In genomic region chrX:106891762-106892161, GRCh38 we compare ENCODE assay signal across 29 cellular contexts. TPM values are rescaled to one million over a fixed set of nuclear protein-coding genes. Genes with fewer than 3 reads are reported as not detected.
"Had no signal": no experiment of that assay in that cellular context is flagged by ENCODE, and none has a peak within 500 bp of the region (broad histone marks: within the 10 kb centered on the region; RNA-seq: fewer than 3 reads in every experiment).

No MANE protein-coding gene starts in this region.

- H3K27me3 Mint-ChIP-seq: activated naive CD8-positive, alpha-beta T cell treated with anti-CD3 and anti-CD28 coated beads, Interleukin-2, amount 10 ng/mL, durations not matched to agents 7 days and 5 days had no signal

- H3K4me1 Mint-ChIP-seq: activated naive CD8-positive, alpha-beta T cell treated with anti-CD3 and anti-CD28 coated beads, Interleukin-2, amount 10 ng/mL, durations not matched to agents 7 days and 5 days; IgD-negative memory B cell had no signal

- H3K27ac Mint-ChIP-seq: activated CD8-positive, alpha-beta T cell treated with anti-CD3 and anti-CD28 coated beads for 36 hours; activated naive CD8-positive, alpha-beta T cell treated with anti-CD3 and anti-CD28 coated beads, Interleukin-2, amount 10 ng/mL, durations not matched to agents 7 days and 5 days; activated T-cell treated with anti-CD3 and anti-CD28 coated beads, Interleukin-2, amount 50 U/mL, for 72 hours; activated T-helper 2 cell treated with anti-CD3 and anti-CD28 coated beads, Interferon-gamma antibody, Interleukin-2, Interleukin-4, amounts not matched to agents 10 μg/mL and 5 μg/mL and 100 μg/mL, durations not matched to agents 14 hours and 24 hours and 36 hours; IgD-negative memory B cell had no signal

- H3K9me3 ChIP-seq: adrenal gland, Peyer's patch, SJCRH30, SK-N-SH had no signal

- H3K4me3 ChIP-seq: adrenal gland, cardiac muscle cell, Peyer's patch, SJCRH30 had no signal

- H3K9me2 ChIP-seq: SK-N-SH had no signal

- H3K36me3 Mint-ChIP-seq: activated naive CD8-positive, alpha-beta T cell treated with anti-CD3 and anti-CD28 coated beads, Interleukin-2, amount 10 ng/mL, durations not matched to agents 7 days and 5 days; IgD-negative memory B cell had no signal

- DNase-seq: activated CD4-positive, alpha-beta T cell treated with anti-CD3 and anti-CD28 coated beads for 4 hours; activated CD8-positive, alpha-beta memory T cell treated with anti-CD3 and anti-CD28 coated beads, Interleukin-2, amount 50 U/mL, for 4 hours; activated CD8-positive, alpha-beta T cell treated with anti-CD3 and anti-CD28 coated beads for 36 hours; activated naive CD4-positive, alpha-beta T cell treated with anti-CD3 and anti-CD28 coated beads, Interleukin-2, amount 50 U/mL, for 16 hours; activated naive CD8-positive, alpha-beta T cell treated with anti-CD3 and anti-CD28 coated beads, Interleukin-2, amount 10 ng/mL, durations not matched to agents 7 days and 5 days; activated T-cell treated with anti-CD3 and anti-CD28 coated beads, Interleukin-2, amount 50 U/mL, for 72 hours; KG1; NCI-H1092; NCI-H1417; NCI-H1930; NCI-H226; NCI-H510A; NCI-H526 treated with DMSO at 0.1 percent for 48 hours; NCI-H82; Right ventricle myocardium superior; SJCRH30; SK-N-SH; T-helper 1 cell; WERI-Rb-1 had no signal

- H3K9me3 Mint-ChIP-seq: activated CD8-positive, alpha-beta T cell treated with anti-CD3 and anti-CD28 coated beads for 36 hours; activated naive CD8-positive, alpha-beta T cell treated with anti-CD3 and anti-CD28 coated beads, Interleukin-2, amount 10 ng/mL, durations not matched to agents 7 days and 5 days; activated T-cell treated with anti-CD3 and anti-CD28 coated beads, Interleukin-2, amount 50 U/mL, for 72 hours; activated T-helper 2 cell treated with anti-CD3 and anti-CD28 coated beads, Interferon-gamma antibody, Interleukin-2, Interleukin-4, amounts not matched to agents 10 μg/mL and 5 μg/mL and 100 μg/mL, durations not matched to agents 14 hours and 24 hours and 36 hours had no signal

- ATAC-seq: activated CD8-positive, alpha-beta T cell treated with anti-CD3 and anti-CD28 coated beads for 36 hours; activated T-cell treated with anti-CD3 and anti-CD28 coated beads, Interleukin-2, amount 50 U/mL, for 72 hours had no signal

- H3K4me3 Mint-ChIP-seq: activated CD8-positive, alpha-beta T cell treated with anti-CD3 and anti-CD28 coated beads for 36 hours; activated naive CD8-positive, alpha-beta T cell treated with anti-CD3 and anti-CD28 coated beads, Interleukin-2, amount 10 ng/mL, durations not matched to agents 7 days and 5 days; activated T-cell treated with anti-CD3 and anti-CD28 coated beads, Interleukin-2, amount 50 U/mL, for 72 hours; IgD-negative memory B cell had no signal

- H3K27me3 ChIP-seq: cardiac muscle cell, Peyer's patch, SJCRH30 had no signal

- H3K4me2 ChIP-seq: SK-N-SH had no signal

- H3K9ac ChIP-seq: SK-N-SH had no signal

- H3K36me3 ChIP-seq: adrenal gland, cardiac muscle cell, Peyer's patch, SJCRH30, WERI-Rb-1 had no signal

- H3K27ac ChIP-seq: adrenal gland, cardiac muscle cell, Peyer's patch, RWPE1, SJCRH30, WERI-Rb-1 had no signal

RNA-seq across cellular contexts. Expression of gene RIPPLY1, which starts 11.4 kb away (rescaled TPM):
- total RNA-seq: activated CD8-positive, alpha-beta T cell treated with anti-CD3 and anti-CD28 coated beads for 36 hours; activated naive CD8-positive, alpha-beta T cell treated with anti-CD3 and anti-CD28 coated beads, Interleukin-2, amount 10 ng/mL, durations not matched to agents 7 days and 5 days; activated T-cell treated with anti-CD3 and anti-CD28 coated beads, Interleukin-2, amount 50 U/mL, for 72 hours; activated T-helper 2 cell treated with anti-CD3 and anti-CD28 coated beads, Interferon-gamma antibody, Interleukin-2, Interleukin-4, amounts not matched to agents 10 μg/mL and 5 μg/mL and 100 μg/mL, durations not matched to agents 14 hours and 24 hours and 36 hours; cardiac muscle cell; LHCN-M2; MCF 10A; OCI-LY7; Peyer's patch; Right ventricle myocardium superior; T-helper 2 cell treated with Interferon-gamma antibody and Interleukin-4, amounts not matched to agents 100 ng/mL and 5 ng/mL, for 36 hours had no signal
- polyA plus RNA-seq: IgD-negative memory B cell had no signal

RNA-seq across cellular contexts. Expression of gene CLDN2, which starts 28.4 kb away (rescaled TPM):
- total RNA-seq: activated CD8-positive, alpha-beta T cell treated with anti-CD3 and anti-CD28 coated beads for 36 hours; activated naive CD8-positive, alpha-beta T cell treated with anti-CD3 and anti-CD28 coated beads, Interleukin-2, amount 10 ng/mL, durations not matched to agents 7 days and 5 days; activated T-cell treated with anti-CD3 and anti-CD28 coated beads, Interleukin-2, amount 50 U/mL, for 72 hours; activated T-helper 2 cell treated with anti-CD3 and anti-CD28 coated beads, Interferon-gamma antibody, Interleukin-2, Interleukin-4, amounts not matched to agents 10 μg/mL and 5 μg/mL and 100 μg/mL, durations not matched to agents 14 hours and 24 hours and 36 hours; MCF 10A; OCI-LY7; Right ventricle myocardium superior; SJCRH30; T-helper 2 cell treated with Interferon-gamma antibody and Interleukin-4, amounts not matched to agents 100 ng/mL and 5 ng/mL, for 36 hours had no signal
- polyA plus RNA-seq: IgD-negative memory B cell had no signal
